8 cellular contexts compared by ENCODE assay signal in the genomic region with DNA sequence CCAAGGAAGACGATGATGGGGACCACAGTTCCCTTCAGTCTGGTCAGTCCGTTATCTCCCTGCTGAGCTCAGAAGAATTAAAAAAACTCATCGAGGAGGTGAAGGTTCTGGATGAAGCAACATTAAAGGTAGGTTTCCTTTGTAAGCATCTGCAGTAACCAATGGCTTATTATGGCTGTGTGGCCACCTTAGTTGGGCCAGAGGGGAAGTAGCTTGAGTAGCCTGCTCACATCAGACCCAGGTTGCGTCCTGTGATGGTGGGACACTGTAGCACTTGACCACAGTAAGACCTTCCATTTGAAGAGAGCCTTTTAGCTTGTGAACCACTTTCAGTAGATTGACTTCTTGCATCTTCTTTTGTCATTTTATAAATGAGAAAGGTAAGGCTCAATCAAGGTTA. TPM values are rescaled to one million over a fixed set of nuclear protein-coding genes. Genes with fewer than 3 reads are reported as not detected.
DNase-seq lines count a peak whose midpoint lies in the region; ATAC-seq lines count a peak whose summit lies in the region.

No MANE protein-coding gene starts in this region.

- H3K27ac Mint-ChIP-seq in activated T-helper 2 cell treated with anti-CD3 and anti-CD28 coated beads, Interferon-gamma antibody, Interleukin-2, Interleukin-4, amounts not matched to agents 10 μg/mL and 5 μg/mL and 100 μg/mL, durations not matched to agents 14 hours and 24 hours and 36 hours, result peak overlapping the region; percentile 69
- H3K27ac Mint-ChIP-seq in stimulated activated naive B cell treated with anti-CD40 and anti-IgM and Interleukin-4, amounts not matched to agents 10 μg/mL and 1 μg/mL and 100 μg/mL, for 72 hours, result peak overlapping the region; percentile 97

- H3K4me3 Mint-ChIP-seq in activated T-cell treated with anti-CD3 and anti-CD28 coated beads, Interleukin-2, amount 50 U/mL, for 4 hours, result peak overlapping the region; percentile 98
- peak overlapping the region; percentile 96 for H3K4me3 Mint-ChIP-seq in activated T-helper 2 cell treated with anti-CD3 and anti-CD28 coated beads, Interferon-gamma antibody, Interleukin-2, Interleukin-4, amounts not matched to agents 10 μg/mL and 5 μg/mL and 100 μg/mL, durations not matched to agents 14 hours and 24 hours and 36 hours (ENCODE audit: low read depth)
- peak overlapping the region; percentile 89 to 97 for H3K4me3 Mint-ChIP-seq in stimulated activated naive B cell treated with anti-CD40 and anti-IgM and Interleukin-4, amounts not matched to agents 10 μg/mL and 1 μg/mL and 100 μg/mL, for 72 hours

- no peaks in the 10 kb centered on the region for H3K9me3 Mint-ChIP-seq in activated T-cell treated with anti-CD3 and anti-CD28 coated beads, Interleukin-2, amount 50 U/mL, for 4 hours
- no peaks in the 10 kb centered on the region for H3K9me3 Mint-ChIP-seq in activated T-helper 2 cell treated with anti-CD3 and anti-CD28 coated beads, Interferon-gamma antibody, Interleukin-2, Interleukin-4, amounts not matched to agents 10 μg/mL and 5 μg/mL and 100 μg/mL, durations not matched to agents 14 hours and 24 hours and 36 hours
- H3K9me3 Mint-ChIP-seq in stimulated activated naive B cell treated with anti-CD40 and anti-IgM and Interleukin-4, amounts not matched to agents 10 μg/mL and 1 μg/mL and 100 μg/mL, for 72 hours, result no peaks in the 10 kb centered on the region

- intact Hi-C loops in activated T-helper 2 cell treated with anti-CD3 and anti-CD28 coated beads, Interferon-gamma antibody, Interleukin-2, Interleukin-4, amounts not matched to agents 10 μg/mL and 5 μg/mL and 100 μg/mL, durations not matched to agents 14 hours and 24 hours and 36 hours (cut with micrococcal nuclease), result no loop called here

- H3K4me1 Mint-ChIP-seq in activated T-cell treated with anti-CD3 and anti-CD28 coated beads, Interleukin-2, amount 50 U/mL, for 4 hours (ENCODE audit: low read depth), result peaks cover 93% of the 10 kb centered on the region
- H3K4me1 Mint-ChIP-seq in activated T-helper 2 cell treated with anti-CD3 and anti-CD28 coated beads, Interferon-gamma antibody, Interleukin-2, Interleukin-4, amounts not matched to agents 10 μg/mL and 5 μg/mL and 100 μg/mL, durations not matched to agents 14 hours and 24 hours and 36 hours (ENCODE audit: low read depth), result peaks cover 87% of the 10 kb centered on the region
- H3K4me1 Mint-ChIP-seq in stimulated activated naive B cell treated with anti-CD40 and anti-IgM and Interleukin-4, amounts not matched to agents 10 μg/mL and 1 μg/mL and 100 μg/mL, for 72 hours, result peaks cover 73 to 94% of the 10 kb centered on the region in 2 donors

- ATAC-seq in activated T-cell treated with anti-CD3 and anti-CD28 coated beads, Interleukin-2, amount 50 U/mL, for 4 hours, result no peak
- ATAC-seq in HG03066 (IDR thresholded peaks at IDR 0.05; ENCODE audit: low read depth, unreplicated experiment), result peak; percentile 16
- no peak for ATAC-seq in stimulated activated naive B cell treated with anti-CD40 and anti-IgM and Interleukin-4, amounts not matched to agents 10 μg/mL and 1 μg/mL and 100 μg/mL, for 72 hours (replicated peaks)
- no peak for ATAC-seq in activated CD4-positive, CD25-positive, alpha-beta regulatory T cell treated with anti-CD3 and anti-CD28 coated beads, Interleukin-2, amount 50 U/mL, for 24 hours

- H3K27me3 Mint-ChIP-seq in activated T-cell treated with anti-CD3 and anti-CD28 coated beads, Interleukin-2, amount 50 U/mL, for 4 hours (ENCODE audit: low read depth), result no peaks in the 10 kb centered on the region
- no peaks in the 10 kb centered on the region for H3K27me3 Mint-ChIP-seq in activated T-helper 2 cell treated with anti-CD3 and anti-CD28 coated beads, Interferon-gamma antibody, Interleukin-2, Interleukin-4, amounts not matched to agents 10 μg/mL and 5 μg/mL and 100 μg/mL, durations not matched to agents 14 hours and 24 hours and 36 hours (ENCODE audit: low read depth)
- no peaks in the 10 kb centered on the region for H3K27me3 Mint-ChIP-seq in stimulated activated naive B cell treated with anti-CD40 and anti-IgM and Interleukin-4, amounts not matched to agents 10 μg/mL and 1 μg/mL and 100 μg/mL, for 72 hours

- DNase-seq in activated T-cell treated with anti-CD3 and anti-CD28 coated beads, Interleukin-2, amount 50 U/mL, for 4 hours, result no peak
- DNase-seq in activated T-cell treated with anti-CD3 and anti-CD28 coated beads, Interleukin-2, amount 50 U/mL, for 48 hours, result no peak
- DNase-seq in activated T-helper 2 cell treated with anti-CD3 and anti-CD28 coated beads, Interferon-gamma antibody, Interleukin-2, Interleukin-4, amounts not matched to agents 10 μg/mL and 5 μg/mL and 100 μg/mL, durations not matched to agents 14 hours and 24 hours and 36 hours (ENCODE audit: low spot score), result no peak
- DNase-seq in stimulated activated naive B cell treated with anti-CD40 and anti-IgM and Interleukin-4, amounts not matched to agents 10 μg/mL and 1 μg/mL and 100 μg/mL, for 72 hours, result no peak
- no peak for DNase-seq in epidermal melanocyte (ENCODE audit: insufficient read length, low spot score)
- DNase-seq in DMS79 treated with DMSO at 0.1 percent for 48 hours (lab: John Stamatoyannopoulos, UW), result no peak

- peaks cover 61% of the 10 kb centered on the region for H3K36me3 Mint-ChIP-seq in activated T-cell treated with anti-CD3 and anti-CD28 coated beads, Interleukin-2, amount 50 U/mL, for 4 hours (ENCODE audit: insufficient read depth)
- peaks cover 87% of the 10 kb centered on the region for H3K36me3 Mint-ChIP-seq in activated T-helper 2 cell treated with anti-CD3 and anti-CD28 coated beads, Interferon-gamma antibody, Interleukin-2, Interleukin-4, amounts not matched to agents 10 μg/mL and 5 μg/mL and 100 μg/mL, durations not matched to agents 14 hours and 24 hours and 36 hours (ENCODE audit: low read depth)
- peaks cover 72 to 90% of the 10 kb centered on the region in 2 donors for H3K36me3 Mint-ChIP-seq in stimulated activated naive B cell treated with anti-CD40 and anti-IgM and Interleukin-4, amounts not matched to agents 10 μg/mL and 1 μg/mL and 100 μg/mL, for 72 hours

RNA-seq across cellular contexts. Expression of a gene that starts 22.6 kb away (rescaled TPM):
- 1 to 10 TPM; 2.8 to 5.3 (median 3.7) TPM for total RNA-seq in activated T-cell treated with anti-CD3 and anti-CD28 coated beads, Interleukin-2, amount 50 U/mL, for 4 hours
- 3.3 and 4.5 TPM in 2 replicates for total RNA-seq in activated T-helper 2 cell treated with anti-CD3 and anti-CD28 coated beads, Interferon-gamma antibody, Interleukin-2, Interleukin-4, amounts not matched to agents 10 μg/mL and 5 μg/mL and 100 μg/mL, durations not matched to agents 14 hours and 24 hours and 36 hours
